1 cellular context compared by ENCODE assay signal in genomic region chr20:47389867-47390347, GRCh38.
A peak's percentile ranks its signal among the peaks of the same experiment; 100 is the strongest.
TF ChIP-seq lines count a peak whose summit lies in the region.

No MANE protein-coding gene starts in this region.

TF ChIP-seq in IMR-90, 13 proteins besides CTCF, POLR2A, EP300 and RAD21:
- TF ChIP-seq CEBPB (IDR thresholded peaks at IDR 0.05; ENCODE audit: low read depth, low read length) (no peak), USF2 (IDR thresholded peaks at IDR 0.05; ENCODE audit: low read depth, low read length) (peak; percentile 31; the same call in 1 of the 2 replicates)
